14 cellular contexts compared by ENCODE assay signal in the genomic region with DNA sequence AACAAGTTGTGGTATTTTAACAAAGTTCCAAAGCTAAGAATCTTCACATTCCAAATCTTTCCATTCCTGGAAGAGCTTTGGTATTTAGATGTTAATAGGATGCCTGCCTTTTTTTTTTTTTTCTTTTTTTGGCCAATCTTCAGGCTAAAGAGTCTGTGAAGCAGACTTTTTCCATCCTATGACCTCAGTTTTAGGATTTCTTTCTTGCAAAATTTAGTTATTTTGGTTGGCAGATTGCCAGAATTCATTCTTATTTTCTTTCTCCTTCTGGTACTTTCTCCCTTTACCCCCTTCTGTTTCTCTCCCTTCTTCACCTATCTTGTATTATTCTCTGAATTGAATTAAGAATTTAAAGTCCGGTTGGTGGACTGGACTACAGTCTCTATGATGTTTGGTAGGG.
DNase-seq lines count a peak whose midpoint lies in the region; ATAC-seq and TF ChIP-seq lines count a peak whose summit lies in the region.
"Had no signal": no experiment of that assay in that cellular context is flagged by ENCODE, and none has a peak within 500 bp of the region (broad histone marks: within the 10 kb centered on the region; RNA-seq: fewer than 3 reads in every experiment).

No MANE protein-coding gene starts in this region.

- H2AFZ ChIP-seq in H9 (ENCODE audit: low read length) (no peak overlapping the region), smooth muscle cell (ENCODE audit: low read depth) (no peak overlapping the region), PC-3 (ENCODE audit: low read length) (no peak overlapping the region)

- H3K27ac Mint-ChIP-seq in H9 (peak overlapping the region in 2 of 3 experiments; percentile 28 to 64; a peak in 3 of 7 replicates), glutamatergic neuron (ENCODE audit: unreplicated experiment) (no peak overlapping the region)

- H3K36me3 ChIP-seq in left ventricle myocardium inferior = no peaks in the 10 kb centered on the region
- H3K36me3 ChIP-seq in smooth muscle cell (ENCODE audit: low read depth) = no peaks in the 10 kb centered on the region
- no peaks in the 10 kb centered on the region for H3K36me3 ChIP-seq in PC-3 (ENCODE audit: low read depth, low read length)

- H3K79me2 ChIP-seq in H9 (ENCODE audit: insufficient read depth, low read length) (no peaks in the 10 kb centered on the region), smooth muscle cell (ENCODE audit: low read depth) (no peaks in the 10 kb centered on the region), PC-3 (ENCODE audit: low read length) (no peaks in the 10 kb centered on the region)

- H3K4me3 Mint-ChIP-seq in H9 (no peak overlapping the region), glutamatergic neuron (ENCODE audit: unreplicated experiment) (no peak overlapping the region)

- peaks cover 3% of the 10 kb centered on the region; the same call in 1 of the 2 replicates for H3K4me1 ChIP-seq in H9 (ENCODE audit: insufficient read depth, low read length)
- H3K4me1 ChIP-seq in left ventricle myocardium inferior = peaks cover 72% of the 10 kb centered on the region
- H3K4me1 ChIP-seq in smooth muscle cell (ENCODE audit: low read depth) = peaks cover 9% of the 10 kb centered on the region
- no peaks in the 10 kb centered on the region for H3K4me1 ChIP-seq in PC-3 (ENCODE audit: insufficient read depth, low read length)

- H3K27ac ChIP-seq in H9 (ENCODE audit: insufficient read length, low read depth, low read length) (no peak overlapping the region), left ventricle myocardium inferior (replicated peaks) (peak overlapping the region; percentile 76), smooth muscle cell (ENCODE audit: low read depth) (peak overlapping the region; percentile 81), PC-3 (ENCODE audit: low read length) (no peak overlapping the region)

- H3K23ac ChIP-seq in H9 (ENCODE audit: insufficient read length, low read depth, low read length) = no peak overlapping the region

- no peak overlapping the region for H2BK20ac ChIP-seq in H9 (ENCODE audit: low read depth, low read length, poor library complexity, severe bottlenecking)

- intact Hi-C loops in left ventricle myocardium inferior (cut with micrococcal nuclease) = no loop called here
- intact Hi-C loops in PC-3 (cut with micrococcal nuclease) = no loop called here

- no peak overlapping the region for H3K18ac ChIP-seq in H9 (ENCODE audit: insufficient read length, low read depth, low read length)

- H2BK12ac ChIP-seq in H9 (ENCODE audit: insufficient read length, low read depth, low read length) = no peak overlapping the region

- no peak overlapping the region for H3K4ac ChIP-seq in H9 (ENCODE audit: low read depth, low read length)

- H3K9me2 ChIP-seq in PC-3 (replicated peaks; ENCODE audit: low read length) = no peaks in the 10 kb centered on the region

- H4K20me1 ChIP-seq in H9 (ENCODE audit: control insufficient read depth, insufficient read depth, insufficient read length) (no peaks in the 10 kb centered on the region), smooth muscle cell (ENCODE audit: low read depth) (no peaks in the 10 kb centered on the region), PC-3 (ENCODE audit: low read length) (no peaks in the 10 kb centered on the region)

- in situ Hi-C loops in astrocyte of the spinal cord (cut with HindIII; ENCODE audit: low sequenced_read_pairs) = no loop called here

- H2BK15ac ChIP-seq in H9 (ENCODE audit: low read depth, low read length) = no peak overlapping the region

- H3K9me3 Mint-ChIP-seq in H9 = no peaks in the 10 kb centered on the region
- peaks cover 6% of the 10 kb centered on the region for H3K9me3 Mint-ChIP-seq in glutamatergic neuron (ENCODE audit: unreplicated experiment)

- H3K14ac ChIP-seq in H9 (ENCODE audit: insufficient read depth, low read length) = no peak overlapping the region

- CTCF ChIA-PET in PC-3 (lab: Charles Lee) = interaction anchor here (0.6 kb wide), 1 partner anchor 119 kb away, joined by 3 read pairs; no protein-coding TSS in a partner anchor

- H3K23me2 ChIP-seq in H9 (ENCODE audit: insufficient read length, low read depth, low read length, poor library complexity, severe bottlenecking) = no peaks in the 10 kb centered on the region

- no peaks in the 10 kb centered on the region for H3K36me3 Mint-ChIP-seq in H9 (ENCODE audit: insufficient read depth in 1 of 3, low read depth in 3 of 3)
- no peaks in the 10 kb centered on the region for H3K36me3 Mint-ChIP-seq in glutamatergic neuron (ENCODE audit: unreplicated experiment)

- H2AK5ac ChIP-seq in H9 (ENCODE audit: insufficient read length, low read length) = no peak overlapping the region

- H2BK5ac ChIP-seq in H9 (ENCODE audit: insufficient read length, low read length) = no peak overlapping the region

- no CpG with 5 or more reads among the region's 1 CpG for WGBS in H9 (ENCODE audit: extremely low coverage, insufficient read length, low lambda C conversion rate)
- WGBS in smooth muscle cell (ENCODE audit: low lambda C conversion rate) = 82% methylated on average over 1 of the region's 1 CpG

- H4K91ac ChIP-seq in H9 (ENCODE audit: insufficient read length, low read depth, low read length) = no peak overlapping the region

- H3K9me3 ChIP-seq in H9 (ENCODE audit: control insufficient read depth, low read depth, low read length) = no peaks in the 10 kb centered on the region
- no peaks in the 10 kb centered on the region for H3K9me3 ChIP-seq in left ventricle myocardium inferior (replicated peaks)
- no peaks in the 10 kb centered on the region for H3K9me3 ChIP-seq in smooth muscle cell (replicated peaks; ENCODE audit: low read depth)
- no peaks in the 10 kb centered on the region for H3K9me3 ChIP-seq in PC-3 (ENCODE audit: low read length)

- TF ChIP-seq CTCF in H9 (conservative IDR thresholded peaks at IDR 0.05) = no peak
- no peak for TF ChIP-seq CTCF in astrocyte of the spinal cord (IDR thresholded peaks at IDR 0.05; ENCODE audit: low read depth, low read length)
- TF ChIP-seq CTCF in left ventricle myocardium inferior (IDR thresholded peaks at IDR 0.05; ENCODE audit: borderline replicate concordance) = no peak
- TF ChIP-seq CTCF in smooth muscle cell (IDR thresholded peaks at IDR 0.05; ENCODE audit: borderline replicate concordance, insufficient read depth, poor library complexity, severe bottlenecking) = no peak
- no peak for TF ChIP-seq CTCF in glutamatergic neuron (IDR thresholded peaks at IDR 0.05; ENCODE audit: partially characterized antibody, unreplicated experiment)
- TF ChIP-seq CTCF in PC-3 (conservative IDR thresholded peaks at IDR 0.05; ENCODE audit: low read depth, low read length) = no peak

- H3K4me2 ChIP-seq in H9 (ENCODE audit: insufficient read depth, insufficient read length, low read length) (no peak overlapping the region), smooth muscle cell (peak overlapping the region; percentile 51), PC-3 (ENCODE audit: low read length) (no peak overlapping the region)

- H3K9ac ChIP-seq in H9 (ENCODE audit: extremely low read depth, insufficient read length, low read length) (no peak overlapping the region), smooth muscle cell (ENCODE audit: low read depth) (no peak overlapping the region), PC-3 (ENCODE audit: low read length) (no peak overlapping the region)

- no peak overlapping the region for H3T11ph ChIP-seq in H9 (ENCODE audit: low read length)

- H4K8ac ChIP-seq in H9 (replicated peaks; ENCODE audit: insufficient read length, low read depth, low read length) = no peak overlapping the region

- H3K4me1 Mint-ChIP-seq in H9 = peaks cover 37 to 45% of the 10 kb centered on the region in 2 experiments
- H3K4me1 Mint-ChIP-seq in glutamatergic neuron (ENCODE audit: low read depth, unreplicated experiment) = peaks cover 35% of the 10 kb centered on the region

- ATAC-seq in PC-3 = no peak
- ATAC-seq: stimulated activated naive CD8-positive, alpha-beta T cell treated with anti-CD3 and anti-CD28 coated beads, Interleukin-15, Interleukin-2, amounts not matched to agents 100 U/mL and 50 U/mL, for 24 hours had no signal

- no peak overlapping the region for H3K56ac ChIP-seq in H9 (ENCODE audit: insufficient read length, low read depth, low read length)

- peaks cover 22% of the 10 kb centered on the region for H3F3A ChIP-seq in smooth muscle cell (ENCODE audit: low read depth)
- H3F3A ChIP-seq in PC-3 (ENCODE audit: low read length, unreplicated experiment) = no peaks in the 10 kb centered on the region

- H3K4me3 ChIP-seq in astrocyte of the spinal cord (ENCODE audit: low read depth, low read length) = no peak overlapping the region
- H3K4me3 ChIP-seq in left ventricle myocardium inferior = peak overlapping the region; percentile 49
- H3K4me3 ChIP-seq in smooth muscle cell = no peak overlapping the region
- H3K4me3 ChIP-seq in PC-3 (ENCODE audit: low read length) = no peak overlapping the region

- DNase-seq in H9 = no peak
- peak; percentile 59 for DNase-seq in astrocyte of the spinal cord (ENCODE audit: low read depth, low spot score)
- no peak for DNase-seq in left ventricle myocardium inferior
- DNase-seq in smooth muscle cell (lab: John Stamatoyannopoulos, UW; ENCODE audit: unreplicated experiment) = no peak
- DNase-seq in glutamatergic neuron = no peak
- no peak for DNase-seq in NCI-H82 (lab: John Stamatoyannopoulos, UW)
- DNase-seq in PC-3 = no peak
- no peak for DNase-seq in DMS 273 treated with DMSO at 0.1 percent for 48 hours (lab: John Stamatoyannopoulos, UW)
- DNase-seq: effector memory CD4-positive, alpha-beta T cell; midbrain; NCI-H187; SIG-M5; stimulated activated CD4-positive, alpha-beta T cell treated with anti-CD3 and anti-CD28 coated beads, Interleukin-4, amount 100 ng/mL, for 4 hours; stimulated activated naive CD8-positive, alpha-beta T cell treated with anti-CD3 and anti-CD28 coated beads, Interleukin-15, Interleukin-2, amounts not matched to agents 100 U/mL and 50 U/mL, for 24 hours had no signal

- no peaks in the 10 kb centered on the region for H3K79me1 ChIP-seq in H9 (ENCODE audit: insufficient read depth, low read depth, low read length, poor library complexity, severe bottlenecking)

- no peak overlapping the region for H4K5ac ChIP-seq in H9 (ENCODE audit: insufficient read length, low read depth, low read length)

- no peak overlapping the region for H2BK120ac ChIP-seq in H9 (ENCODE audit: low read depth, low read length, poor library complexity, severe bottlenecking)

- POLR2A ChIA-PET in PC-3 (lab: Charles Lee; ENCODE audit: unreplicated experiment) = no interaction called here

- no peaks in the 10 kb centered on the region for H3K27me3 ChIP-seq in H9 (ENCODE audit: insufficient read depth, low read length)
- H3K27me3 ChIP-seq in left ventricle myocardium inferior (ENCODE audit: low read depth) = no peaks in the 10 kb centered on the region
- H3K27me3 ChIP-seq in smooth muscle cell (ENCODE audit: low read depth) = no peaks in the 10 kb centered on the region
- no peaks in the 10 kb centered on the region for H3K27me3 ChIP-seq in PC-3 (ENCODE audit: low read length)

- BruUV-seq in PC-3 (replicated peaks; lab: Mats Ljungman, UMichigan) = no TSS peak

- H3K27me3 Mint-ChIP-seq in H9 (ENCODE audit: low read depth) (no peaks in the 10 kb centered on the region), glutamatergic neuron (ENCODE audit: unreplicated experiment) (peaks cover 2% of the 10 kb centered on the region)

Comparison
In these comparisons a context has a peak if more than half of its experiments do, and no peak if none do; other contexts are left out.
1. H3K27ac ChIP-seq: peak in left ventricle myocardium inferior (single experiment) and smooth muscle cell (single experiment); none in H9 (single experiment) and PC-3 (single experiment).